8 cellular contexts compared by ENCODE assay signal in the genomic region with DNA sequence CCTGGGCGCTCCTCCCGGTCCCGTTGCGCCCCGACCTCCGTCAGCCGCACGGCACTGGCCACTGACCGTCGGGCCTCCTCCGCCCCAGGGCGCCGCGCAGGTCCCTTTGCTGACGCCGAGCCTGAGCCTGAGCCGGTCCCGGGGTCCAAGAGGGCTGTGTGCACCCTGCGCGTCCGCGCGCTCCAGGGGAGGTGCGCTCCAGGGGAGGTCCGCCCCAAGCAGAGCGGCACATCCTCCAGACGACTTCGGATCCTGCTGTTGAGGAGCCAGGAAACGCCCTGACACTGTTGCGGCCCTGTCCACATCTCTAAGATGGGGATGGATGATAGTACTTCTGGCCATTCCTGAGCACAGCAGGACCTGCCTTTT. TPM values are rescaled to one million over a fixed set of nuclear protein-coding genes. Genes with fewer than 3 reads are reported as not detected.
DNase-seq lines count a peak whose midpoint lies in the region; ATAC-seq and TF ChIP-seq lines count a peak whose summit lies in the region.
"Not testable (repeated sequence)": the region's sequence is repeated elsewhere in the genome, so short reads cannot be mapped to it uniquely, and the experiment has no call there.

No MANE protein-coding gene starts in this region.

- not testable (repeated sequence) for H3K36me3 Mint-ChIP-seq in activated T-cell treated with anti-CD3 and anti-CD28 coated beads, Interleukin-2, amount 50 U/mL, for 72 hours (ENCODE audit: insufficient read depth in 2 of 2); naive B cell

- not testable (repeated sequence) for H3K27me3 ChIP-seq in DOHH2 (ENCODE audit: control insufficient read depth, low read length); Peyer's patch; dorsolateral prefrontal cortex; right cardiac atrium (ENCODE audit: control insufficient read depth, insufficient read depth); smooth muscle cell (ENCODE audit: low read depth); upper lobe of right lung

- not testable (repeated sequence) for H3F3A ChIP-seq in DOHH2 (ENCODE audit: control insufficient read depth, insufficient read depth); smooth muscle cell (ENCODE audit: low read depth)

- ATAC-seq in activated T-cell treated with anti-CD3 and anti-CD28 coated beads, Interleukin-2, amount 50 U/mL, for 72 hours (replicated peaks in 1 of 2), result peak; percentile 57 to 62
- peak; percentile 9 to 39 for ATAC-seq in right cardiac atrium
- ATAC-seq in naive B cell (ENCODE audit: low read depth in 2 of 2), result peak; percentile 30 to 31
- peak; percentile 38 for ATAC-seq in upper lobe of right lung

- not testable (repeated sequence) for TF ChIP-seq POLR2A in Peyer's patch (IDR thresholded peaks at IDR 0.05)

- not testable (repeated sequence) for DNase-seq in Peyer's patch; activated T-cell treated with anti-CD3 and anti-CD28 coated beads, Interleukin-2, amount 50 U/mL, for 72 hours; dorsolateral prefrontal cortex; right cardiac atrium; naive B cell; smooth muscle cell (lab: John Stamatoyannopoulos, UW; ENCODE audit: unreplicated experiment); upper lobe of right lung

- not testable (repeated sequence) for H3K79me2 ChIP-seq in DOHH2 (ENCODE audit: control insufficient read depth, low read length); smooth muscle cell (ENCODE audit: low read depth)

- no CpG with 5 or more reads among the region's 30 CpGs for WGBS in right cardiac atrium
- no CpG with 5 or more reads among the region's 30 CpGs for WGBS in smooth muscle cell (ENCODE audit: low lambda C conversion rate)

- intact Hi-C loops in dorsolateral prefrontal cortex (cut with DNase I); right cardiac atrium (cut with DNase I); upper lobe of right lung (cut with DNase I): not testable (repeated sequence)

- not testable (repeated sequence) for H2AFZ ChIP-seq in smooth muscle cell (ENCODE audit: low read depth)

- not testable (repeated sequence) for H4K20me1 ChIP-seq in DOHH2 (ENCODE audit: control insufficient read depth, insufficient read depth, low read depth, low read length); smooth muscle cell (ENCODE audit: low read depth)

- not testable (repeated sequence) for TF ChIP-seq CTCF in DOHH2 (IDR thresholded peaks at IDR 0.05; ENCODE audit: low read depth, low read length, poor library complexity, severe bottlenecking); Peyer's patch (IDR thresholded peaks at IDR 0.05); dorsolateral prefrontal cortex (IDR thresholded peaks at IDR 0.05 in 54 of 56, conservative IDR thresholded peaks at IDR 0.05 in 2 of 56; ENCODE audit: low read depth in 1 of 56, partially characterized antibody in 56 of 56); smooth muscle cell (IDR thresholded peaks at IDR 0.05; ENCODE audit: borderline replicate concordance, insufficient read depth, poor library complexity, severe bottlenecking); upper lobe of right lung (IDR thresholded peaks at IDR 0.05)

- H3K27me3 Mint-ChIP-seq in activated T-cell treated with anti-CD3 and anti-CD28 coated beads, Interleukin-2, amount 50 U/mL, for 72 hours (ENCODE audit: low read depth); naive B cell: not testable (repeated sequence)

- H3K4me1 ChIP-seq in DOHH2 (ENCODE audit: control insufficient read depth, low read length); Peyer's patch; right cardiac atrium (ENCODE audit: control insufficient read depth, insufficient read depth, low read length); smooth muscle cell (ENCODE audit: low read depth); upper lobe of right lung: not testable (repeated sequence)

- not testable (repeated sequence) for H3K9me3 ChIP-seq in DOHH2 (ENCODE audit: control insufficient read depth, insufficient read depth, low read length); Peyer's patch; right cardiac atrium (ENCODE audit: control insufficient read depth, low read length); smooth muscle cell (replicated peaks; ENCODE audit: low read depth); upper lobe of right lung

- not testable (repeated sequence) for H3K9me2 ChIP-seq in DOHH2 (replicated peaks; ENCODE audit: control insufficient read depth, low read length)

- peak overlapping the region; percentile 57 for H3K4me3 ChIP-seq in DOHH2 (ENCODE audit: low read length)
- H3K4me3 ChIP-seq in Peyer's patch, result peak overlapping the region; percentile 47 to 66 (median 52)
- H3K4me3 ChIP-seq in dorsolateral prefrontal cortex, result peak overlapping the region in 52 of 59 donors; percentile 37 to 69 (median 56)
- peak overlapping the region; percentile 30 for H3K4me3 ChIP-seq in right cardiac atrium (ENCODE audit: low read length)
- H3K4me3 ChIP-seq in smooth muscle cell, result peak overlapping the region; percentile 49
- peak overlapping the region; percentile 57 for H3K4me3 ChIP-seq in upper lobe of right lung

- H3K4me2 ChIP-seq in DOHH2 (ENCODE audit: low read length), result peak overlapping the region; percentile 54
- not testable (repeated sequence) for H3K4me2 ChIP-seq in smooth muscle cell

- not testable (repeated sequence) for H3K36me3 ChIP-seq in DOHH2 (ENCODE audit: control insufficient read depth, low read length); Peyer's patch; smooth muscle cell (ENCODE audit: low read depth); upper lobe of right lung

- not testable (repeated sequence) for H3K9ac ChIP-seq in smooth muscle cell (ENCODE audit: low read depth)

- not testable (repeated sequence) for H3K4me1 Mint-ChIP-seq in activated T-cell treated with anti-CD3 and anti-CD28 coated beads, Interleukin-2, amount 50 U/mL, for 72 hours (ENCODE audit: low read depth); naive B cell

- not testable (repeated sequence) for H3K4me3 Mint-ChIP-seq in activated T-cell treated with anti-CD3 and anti-CD28 coated beads, Interleukin-2, amount 50 U/mL, for 72 hours; naive B cell

- not testable (repeated sequence) for H3K9me3 Mint-ChIP-seq in activated T-cell treated with anti-CD3 and anti-CD28 coated beads, Interleukin-2, amount 50 U/mL, for 72 hours; naive B cell

- H3K27ac Mint-ChIP-seq in activated T-cell treated with anti-CD3 and anti-CD28 coated beads, Interleukin-2, amount 50 U/mL, for 72 hours; naive B cell: not testable (repeated sequence)

- not testable (repeated sequence) for H3K27ac ChIP-seq in DOHH2 (ENCODE audit: low read depth, low read length); dorsolateral prefrontal cortex; right cardiac atrium (ENCODE audit: low read length); smooth muscle cell (ENCODE audit: low read depth); upper lobe of right lung
- H3K27ac ChIP-seq in Peyer's patch, result peak overlapping the region in 1 of 4 donors; percentile 62

RNA-seq across cellular contexts. Expression of a gene that starts 7.2 kb away (rescaled TPM):
- total RNA-seq in Peyer's patch (100 to 1,000 TPM in 3 of 4 donors, 10 to 100 TPM in 1; 97.4 to 195 (median 133) TPM), dorsolateral prefrontal cortex (10 to 100 TPM in 118 of 120 experiments, 1 to 10 TPM in 2; 8.6 to 49.6 (median 23.0) TPM), right cardiac atrium (10 to 100 TPM in 3 of 4 donors, 1 to 10 TPM in 1; 9.6 to 14.0 (median 10.8) TPM), smooth muscle cell (3.7 and 5.8 TPM in 2 replicates), upper lobe of right lung (10.6 TPM)
- 10 to 100 TPM; 16.6 to 20.1 TPM for total RNA-seq in activated T-cell treated with anti-CD3 and anti-CD28 coated beads, Interleukin-2, amount 50 U/mL, for 72 hours
- polyA plus RNA-seq in right cardiac atrium (10.0 TPM), naive B cell (ENCODE audit: low read depth in 6 of 6) (1 to 10 TPM in 3 of 6 donors, under 1 TPM in 1, not detected in 2; 0.69 to 6.5 (median 2.5) TPM), smooth muscle cell (8.2 and 16.3 TPM in 2 replicates)

RNA-seq across cellular contexts. Expression of a gene that starts 12.6 kb away (rescaled TPM):
- total RNA-seq in Peyer's patch, result 100 to 1,000 TPM in 3 of 4 donors, 10 to 100 TPM in 1; 56.1 to 283 (median 260) TPM
- total RNA-seq in activated T-cell treated with anti-CD3 and anti-CD28 coated beads, Interleukin-2, amount 50 U/mL, for 72 hours, result 100 to 1,000 TPM in 1 of 2 donors, 10 to 100 TPM in 1; 48.1 to 129 TPM
- 10 to 100 TPM; 13.7 to 63.7 (median 29.9) TPM for total RNA-seq in dorsolateral prefrontal cortex
- total RNA-seq in right cardiac atrium, result 10 to 100 TPM in 2 of 4 donors, 1 to 10 TPM in 2; 8.9 to 20.8 (median 13.9) TPM
- polyA plus RNA-seq in right cardiac atrium, result 24.6 TPM
- 10 to 100 TPM; 52.4 to 71.2 (median 65.2) TPM for polyA plus RNA-seq in naive B cell (ENCODE audit: low read depth in 6 of 6)
- 3.7 and 55.1 TPM in 2 replicates for total RNA-seq in smooth muscle cell
- polyA plus RNA-seq in smooth muscle cell, result 90.0 and 95.5 TPM in 2 replicates
- 49.4 TPM for total RNA-seq in upper lobe of right lung

RNA-seq across cellular contexts. Expression of a gene that starts 12.8 kb away (rescaled TPM):
- 100 to 1,000 TPM; 227 to 487 (median 370) TPM for total RNA-seq in Peyer's patch
- 10 to 100 TPM; 73.7 to 87.3 TPM for total RNA-seq in activated T-cell treated with anti-CD3 and anti-CD28 coated beads, Interleukin-2, amount 50 U/mL, for 72 hours
- 10 to 100 TPM; 29.1 to 89.3 (median 49.3) TPM for total RNA-seq in dorsolateral prefrontal cortex
- total RNA-seq in right cardiac atrium, result 10 to 100 TPM; 75.2 to 89.6 (median 84.6) TPM
- polyA plus RNA-seq in right cardiac atrium, result 184 TPM
- 100 to 1,000 TPM; 121 to 238 (median 189) TPM for polyA plus RNA-seq in naive B cell (ENCODE audit: low read depth in 6 of 6)
- 229 and 338 TPM in 2 replicates for total RNA-seq in smooth muscle cell
- 148 and 163 TPM in 2 replicates for polyA plus RNA-seq in smooth muscle cell
- 59.3 TPM for total RNA-seq in upper lobe of right lung

RNA-seq across cellular contexts. Expression of a gene that starts 22.9 kb away (rescaled TPM):
- total RNA-seq in Peyer's patch (100 to 1,000 TPM in 1 of 4 donors, 10 to 100 TPM in 3; 21.2 to 205 (median 32.1) TPM), dorsolateral prefrontal cortex (100 to 1,000 TPM in 1 of 120 experiments, 10 to 100 TPM in 119; 34.2 to 114 (median 60.7) TPM), right cardiac atrium (10 to 100 TPM; 10.3 to 22.4 (median 14.6) TPM), smooth muscle cell (4.3 and 5.1 TPM in 2 replicates), upper lobe of right lung (70.0 TPM)
- 100 to 1,000 TPM; 843 to 987 TPM for total RNA-seq in activated T-cell treated with anti-CD3 and anti-CD28 coated beads, Interleukin-2, amount 50 U/mL, for 72 hours
- polyA plus RNA-seq in right cardiac atrium (7.3 TPM), naive B cell (ENCODE audit: low read depth in 6 of 6) (1,000 to 10,000 TPM in 5 of 6 donors, 100 to 1,000 TPM in 1; 945 to 1,368 (median 1,199) TPM), smooth muscle cell (5.6 and 6.3 TPM in 2 replicates)

RNA-seq across cellular contexts. Expression of a gene that starts 42.0 kb away (rescaled TPM):
- total RNA-seq in Peyer's patch (1 to 10 TPM in 3 of 4 donors, not detected in 1; 5.9 to 9.9 (median 8.3) TPM), dorsolateral prefrontal cortex (10 to 100 TPM; 10.4 to 74.1 (median 38.0) TPM), right cardiac atrium (1 to 10 TPM; 3.1 to 5.3 (median 4.3) TPM), smooth muscle cell (1.3 and 2.2 TPM in 2 replicates), upper lobe of right lung (19.9 TPM)
- 10 to 100 TPM; 18.5 to 20.4 TPM for total RNA-seq in activated T-cell treated with anti-CD3 and anti-CD28 coated beads, Interleukin-2, amount 50 U/mL, for 72 hours
- polyA plus RNA-seq in right cardiac atrium (2.0 TPM), naive B cell (ENCODE audit: low read depth in 6 of 6) (1 to 10 TPM in 1 of 6 donors, under 1 TPM in 4, not detected in 1; 0.17 to 1.9 (median 0.35) TPM), smooth muscle cell (1.8 and 7.0 TPM in 2 replicates)
